1 cellular context compared by ENCODE assay signal in the genomic region with DNA sequence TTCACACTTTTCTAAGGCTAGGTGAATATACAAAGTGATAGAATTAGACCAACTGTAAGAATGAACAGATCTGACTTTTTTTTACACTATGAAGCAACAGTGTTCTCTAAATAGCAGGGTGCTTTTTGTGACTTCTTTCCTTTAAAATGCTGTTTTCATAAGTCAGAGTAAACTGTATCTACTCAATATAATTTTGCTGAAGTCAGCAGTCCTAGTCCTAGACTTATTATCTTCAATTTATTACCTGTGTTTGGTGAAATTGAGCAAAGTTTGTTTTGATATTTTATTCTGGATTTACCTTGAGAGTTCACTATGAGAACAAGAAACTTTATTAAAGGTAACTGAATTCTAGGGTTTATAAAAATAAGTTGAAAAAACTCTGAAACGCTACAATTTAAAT.
TF ChIP-seq lines count a peak whose summit lies in the region.

No MANE protein-coding gene starts in this region.

TF ChIP-seq in K562, 482 proteins besides CTCF, POLR2A, EP300 and RAD21 (continued from another document):
- no peak for TF ChIP-seq SNIP1 (IDR thresholded peaks at IDR 0.05; ENCODE audit: low read depth)
- TF ChIP-seq MAFF (IDR thresholded peaks at IDR 0.05; ENCODE audit: low read length), result peak; percentile 59
